ENCODE assay signal across 15 cellular contexts in genomic region chr5:94241288-94241651, GRCh38.
DNase-seq lines count a peak whose midpoint lies in the region; ATAC-seq and TF ChIP-seq lines count a peak whose summit lies in the region.
"Had no signal": no experiment of that assay in that cellular context is flagged by ENCODE, and none has a peak within 500 bp of the region (broad histone marks: within the 10 kb centered on the region; RNA-seq: fewer than 3 reads in every experiment).

No MANE protein-coding gene starts in this region.

- intact Hi-C loops in Calu3 (cut with micrococcal nuclease; ENCODE audit: unreplicated experiment): no loop called here
- intact Hi-C loops in PC-9 (cut with micrococcal nuclease; ENCODE audit: unreplicated experiment): no loop called here
- intact Hi-C loops in vagina (cut with DNase I): no loop called here

- no peaks in the 10 kb centered on the region for H3K9me3 Mint-ChIP-seq in Calu3 (ENCODE audit: low read depth, unreplicated experiment)
- H3K9me3 Mint-ChIP-seq: activated T-helper 2 cell treated with anti-CD3 and anti-CD28 coated beads, Interferon-gamma antibody, Interleukin-2, Interleukin-4, amounts not matched to agents 10 μg/mL and 5 μg/mL and 100 μg/mL, durations not matched to agents 14 hours and 24 hours and 36 hours had no signal

- H3K4me3 ChIP-seq in PC-9 (no peak overlapping the region), vagina (no peak overlapping the region)
- H3K4me3 ChIP-seq: skin epidermis, upper lobe of right lung had no signal

- H3K36me3 Mint-ChIP-seq in Calu3 (ENCODE audit: insufficient read depth, unreplicated experiment): no peaks in the 10 kb centered on the region
- H3K36me3 Mint-ChIP-seq: naive thymus-derived CD4-positive, alpha-beta T cell had no signal

- no peak for TF ChIP-seq CTCF in Calu3 (IDR thresholded peaks at IDR 0.05; ENCODE audit: unreplicated experiment)
- no peak for TF ChIP-seq CTCF in PC-9 (conservative IDR thresholded peaks at IDR 0.05)
- TF ChIP-seq CTCF in vagina (IDR thresholded peaks at IDR 0.05): no peak

- BruUV-seq in Calu3 (replicated peaks; lab: Mats Ljungman, UMichigan) (no TSS peak), PC-9 (replicated peaks; lab: Mats Ljungman, UMichigan) (no TSS peak)

- peak overlapping the region; percentile 48 for H3K27ac Mint-ChIP-seq in Calu3 (ENCODE audit: unreplicated experiment)
- H3K27ac Mint-ChIP-seq: activated T-helper 2 cell treated with anti-CD3 and anti-CD28 coated beads, Interferon-gamma antibody, Interleukin-2, Interleukin-4, amounts not matched to agents 10 μg/mL and 5 μg/mL and 100 μg/mL, durations not matched to agents 14 hours and 24 hours and 36 hours; naive thymus-derived CD4-positive, alpha-beta T cell had no signal

- no peaks in the 10 kb centered on the region for H4K20me1 ChIP-seq in PC-9 (ENCODE audit: insufficient read depth)

- H3K36me3 ChIP-seq in PC-9 (ENCODE audit: low read depth) (no peaks in the 10 kb centered on the region), vagina (no peaks in the 10 kb centered on the region)
- H3K36me3 ChIP-seq: upper lobe of right lung had no signal

- TF ChIP-seq POLR2A in vagina (IDR thresholded peaks at IDR 0.05): no peak

- no peak for ATAC-seq in GM21825 (IDR thresholded peaks at IDR 0.05; ENCODE audit: unreplicated experiment)
- ATAC-seq: naive thymus-derived CD4-positive, alpha-beta T cell; upper lobe of right lung had no signal

- peaks cover under 1% of the 10 kb centered on the region; the same call in 1 of the 2 replicates for H3K9me3 ChIP-seq in PC-9 (ENCODE audit: insufficient read depth, low read depth)
- H3K9me3 ChIP-seq in vagina: no peaks in the 10 kb centered on the region
- H3K9me3 ChIP-seq: upper lobe of right lung had no signal

- DNase-seq in Calu3 (peak; percentile 11), PC-9 (peak in 1 of 2 experiments; percentile 53), epithelial cell of prostate (ENCODE audit: low read depth, low spot score) (peak; percentile 26), myocyte (ENCODE audit: low read depth) (peak; percentile 14), vagina (ENCODE audit: extremely low spot score in 2 of 2) (no peak), SHP77 (lab: John Stamatoyannopoulos, UW) (no peak)
- no peak for DNase-seq in stimulated activated CD4-positive, alpha-beta T cell treated with anti-CD3 and anti-CD28 coated beads, Interleukin-12 subunit alpha, Interleukin-12 subunit beta, amount 100 ng/mL, for 4 hours
- DNase-seq: KG1; naive thymus-derived CD4-positive, alpha-beta T cell; NCI-H2107; upper lobe of right lung had no signal

- H3K27me3 ChIP-seq in PC-9 (ENCODE audit: insufficient read depth, low read depth) (no peaks in the 10 kb centered on the region), vagina (no peaks in the 10 kb centered on the region)
- H3K27me3 ChIP-seq: upper lobe of right lung had no signal

- H3K9me2 ChIP-seq in PC-9 (ENCODE audit: insufficient read depth): no peaks in the 10 kb centered on the region

- no peaks in the 10 kb centered on the region for H3K79me2 ChIP-seq in PC-9 (ENCODE audit: low read depth)

- H3K4me2 ChIP-seq in PC-9: peak overlapping the region; percentile 4; the same call in 1 of the 2 replicates

- H3K4me1 Mint-ChIP-seq in Calu3 (ENCODE audit: low read depth, unreplicated experiment): peaks cover 20% of the 10 kb centered on the region
- H3K4me1 Mint-ChIP-seq: central memory CD8-positive, alpha-beta T cell; naive thymus-derived CD4-positive, alpha-beta T cell had no signal

- H2AFZ ChIP-seq in PC-9: peak overlapping the region; percentile 59; the same call in 1 of the 2 replicates

- no peaks in the 10 kb centered on the region for H3F3A ChIP-seq in PC-9 (ENCODE audit: insufficient read depth, low read depth)

- CTCF ChIA-PET in Calu3 (lab: Charles Lee): interaction anchor here (0.5 kb wide), 1 partner anchor 1874 kb away, joined by 5 read pairs; no protein-coding TSS in a partner anchor
- CTCF ChIA-PET in PC-9 (lab: Charles Lee): no interaction called here

- H3K4me1 ChIP-seq in PC-9 (replicated peaks; ENCODE audit: insufficient read depth): peaks cover 12% of the 10 kb centered on the region; the same call in 1 of the 2 replicates
- H3K4me1 ChIP-seq in vagina: no peaks in the 10 kb centered on the region
- H3K4me1 ChIP-seq: upper lobe of right lung had no signal

- H3K4me3 Mint-ChIP-seq in Calu3 (ENCODE audit: low read depth, unreplicated experiment): no peak overlapping the region
- H3K4me3 Mint-ChIP-seq: central memory CD8-positive, alpha-beta T cell; naive thymus-derived CD4-positive, alpha-beta T cell had no signal

- no peaks in the 10 kb centered on the region for H3K27me3 Mint-ChIP-seq in Calu3 (ENCODE audit: unreplicated experiment)
- H3K27me3 Mint-ChIP-seq: central memory CD8-positive, alpha-beta T cell; naive thymus-derived CD4-positive, alpha-beta T cell had no signal

- 0 out of 2 replicates have a peak overlapping the region, but pooled peaks have one; percentile 7 for H3K27ac ChIP-seq in PC-9
- peak overlapping the region; percentile 17 for H3K27ac ChIP-seq in epithelial cell of prostate
- H3K27ac ChIP-seq in vagina: no peak overlapping the region
- H3K27ac ChIP-seq: skin epidermis, upper lobe of right lung had no signal

- POLR2A ChIA-PET in PC-9 (lab: Charles Lee; ENCODE audit: unreplicated experiment): no interaction called here

Comparison
In these comparisons a context has a peak if more than half of its experiments do, and no peak if none do; other contexts are left out.
1. DNase-seq: peak in Calu3 (single experiment), epithelial cell of prostate (single experiment) and myocyte (single experiment); none in vagina (0 of 2), stimulated activated CD4-positive, alpha-beta T cell treated with anti-CD3 and anti-CD28 coated beads, Interleukin-12 subunit alpha, Interleukin-12 subunit beta, amount 100 ng/mL, for 4 hours (single experiment) and SHP77 (0 of 2).